32 cellular contexts compared by ENCODE assay signal in genomic region chr7:154817224-154817896, GRCh38.
"Had no signal": no experiment of that assay in that cellular context is flagged by ENCODE, and none has a peak within 500 bp of the region (broad histone marks: within the 10 kb centered on the region; RNA-seq: fewer than 3 reads in every experiment).

No MANE protein-coding gene starts in this region.

- H3K9me3 ChIP-seq: thyroid gland, vagina had no signal

- H3K4me2 ChIP-seq: smooth muscle cell had no signal

- H3K27me3 ChIP-seq: breast epithelium, esophagus muscularis mucosa, thyroid gland, upper lobe of left lung, vagina had no signal

- H3K4me3 Mint-ChIP-seq: activated CD4-positive, alpha-beta memory T cell treated with anti-CD3 and anti-CD28 coated beads for 36 hours; activated CD4-positive, alpha-beta T cell treated with anti-CD3 and anti-CD28 coated beads, Interleukin-2, amount 10 ng/mL, durations not matched to agents 24 days and 14 days; activated naive CD4-positive, alpha-beta T cell treated with anti-CD3 and anti-CD28 coated beads, Interleukin-2, amount 50 U/mL, for 24 hours; activated naive CD8-positive, alpha-beta T cell treated with anti-CD3 and anti-CD28 coated beads, Interleukin-2, amount 50 U/mL, for 24 hours; dendritic cell treated with granulocyte-macrophage colony-stimulating factor and Interleukin-4, amounts not matched to agents 40 ng/mL and 50 ng/mL, for 4 days; endodermal cell; natural killer cell treated with Interleukin-12 subunit alpha and Interleukin-12 subunit beta and Interleukin-15 and Interleukin-18, amount 100 ng/mL, for 72 hours; stimulated activated memory B cell treated with anti-CD40 and anti-IgM and Interleukin-4, amounts not matched to agents 10 μg/mL and 1 μg/mL and 100 μg/mL, for 72 hours; stimulated activated naive CD8-positive, alpha-beta T cell treated with anti-CD3 and anti-CD28 coated beads, Interleukin-15, amount 100 ng/mL, for 72 hours; T-helper 1 cell treated with Interleukin-12 subunit alpha and Interleukin-12 subunit beta and Interleukin-4 antibody, amounts not matched to agents 30 μg/mL and 1 μg/mL, for 36 hours had no signal

- H3K4me1 Mint-ChIP-seq: activated CD4-positive, alpha-beta T cell treated with anti-CD3 and anti-CD28 coated beads, Interleukin-2, amount 10 ng/mL, durations not matched to agents 24 days and 14 days; activated naive CD4-positive, alpha-beta T cell treated with anti-CD3 and anti-CD28 coated beads, Interleukin-2, amount 50 U/mL, for 24 hours; activated naive CD8-positive, alpha-beta T cell treated with anti-CD3 and anti-CD28 coated beads, Interleukin-2, amount 50 U/mL, for 24 hours; endodermal cell; stimulated activated memory B cell treated with anti-CD40 and anti-IgM and Interleukin-4, amounts not matched to agents 10 μg/mL and 1 μg/mL and 100 μg/mL, for 72 hours; stimulated activated naive CD8-positive, alpha-beta T cell treated with anti-CD3 and anti-CD28 coated beads, Interleukin-15, amount 100 ng/mL, for 72 hours had no signal

- DNase-seq: activated CD4-positive, alpha-beta memory T cell treated with anti-CD3 and anti-CD28 coated beads for 36 hours; activated CD4-positive, alpha-beta T cell treated with anti-CD3 and anti-CD28 coated beads, Interleukin-2, amount 10 ng/mL, durations not matched to agents 24 days and 14 days; activated CD4-positive, CD25-positive, alpha-beta regulatory T cell treated with anti-CD3 and anti-CD28 coated beads, Interleukin-2, amount 50 U/mL, for 72 hours; activated CD8-positive, alpha-beta memory T cell treated with anti-CD3 and anti-CD28 coated beads, Interleukin-2, amount 50 U/mL, for 4 hours; activated gamma-delta T cell; activated naive CD8-positive, alpha-beta T cell treated with anti-CD3 and anti-CD28 coated beads, Interleukin-2, amount 50 U/mL, for 24 hours; activated T-cell treated with anti-CD3 and anti-CD28 coated beads, Interleukin-2, amount 50 U/mL, for 1 hour; amygdala; central memory CD4-positive, alpha-beta T cell; endodermal cell; foreskin melanocyte; left ventricle myocardium superior; mucosa of descending colon; stimulated activated CD4-positive, alpha-beta T cell treated with anti-CD3 and anti-CD28 coated beads, Interleukin-1b, Interleukin-23, amount 100 ng/mL, for 48 hours; stimulated activated CD4-positive, alpha-beta T cell treated with anti-CD3 and anti-CD28 coated beads, Interleukin-4, amount 100 ng/mL, for 4 hours; stimulated activated CD8-positive, alpha-beta memory T cell treated with anti-CD3 and anti-CD28 coated beads, Interleukin-4, amount 100 ng/mL, for 48 hours; stimulated activated naive CD8-positive, alpha-beta T cell treated with anti-CD3 and anti-CD28 coated beads, Interleukin-15, amount 100 ng/mL, for 72 hours; T-helper 9 cell; thyroid gland; upper lobe of left lung had no signal

- H3K9me3 Mint-ChIP-seq: natural killer cell treated with Interleukin-12 subunit alpha and Interleukin-12 subunit beta and Interleukin-15 and Interleukin-18, amount 100 ng/mL, for 72 hours had no signal

- H3K36me3 ChIP-seq: breast epithelium, thyroid gland, upper lobe of left lung, vagina had no signal

- H3K27me3 Mint-ChIP-seq: activated CD4-positive, alpha-beta T cell treated with anti-CD3 and anti-CD28 coated beads, Interleukin-2, amount 10 ng/mL, durations not matched to agents 24 days and 14 days; activated naive CD8-positive, alpha-beta T cell treated with anti-CD3 and anti-CD28 coated beads, Interleukin-2, amount 50 U/mL, for 24 hours; dendritic cell treated with granulocyte-macrophage colony-stimulating factor and Interleukin-4, amounts not matched to agents 40 ng/mL and 50 ng/mL, for 4 days; natural killer cell treated with Interleukin-12 subunit alpha and Interleukin-12 subunit beta and Interleukin-15 and Interleukin-18, amount 100 ng/mL, for 72 hours; progenitor cell of endocrine pancreas; stimulated activated memory B cell treated with anti-CD40 and anti-IgM and Interleukin-4, amounts not matched to agents 10 μg/mL and 1 μg/mL and 100 μg/mL, for 72 hours had no signal

- FAIRE-seq: islet of Langerhans, TTC549 had no signal

- H3K27ac Mint-ChIP-seq: activated CD4-positive, alpha-beta memory T cell treated with anti-CD3 and anti-CD28 coated beads for 36 hours; activated CD4-positive, alpha-beta T cell treated with anti-CD3 and anti-CD28 coated beads, Interleukin-2, amount 10 ng/mL, durations not matched to agents 24 days and 14 days; activated naive CD4-positive, alpha-beta T cell treated with anti-CD3 and anti-CD28 coated beads, Interleukin-2, amount 50 U/mL, for 24 hours; activated naive CD8-positive, alpha-beta T cell treated with anti-CD3 and anti-CD28 coated beads, Interleukin-2, amount 50 U/mL, for 24 hours; dendritic cell treated with granulocyte-macrophage colony-stimulating factor and Interleukin-4, amounts not matched to agents 40 ng/mL and 50 ng/mL, for 4 days; endodermal cell; natural killer cell treated with Interleukin-12 subunit alpha and Interleukin-12 subunit beta and Interleukin-15 and Interleukin-18, amount 100 ng/mL, for 72 hours; progenitor cell of endocrine pancreas; stimulated activated memory B cell treated with anti-CD40 and anti-IgM and Interleukin-4, amounts not matched to agents 10 μg/mL and 1 μg/mL and 100 μg/mL, for 72 hours; T-helper 1 cell treated with Interleukin-12 subunit alpha and Interleukin-12 subunit beta and Interleukin-4 antibody, amounts not matched to agents 30 μg/mL and 1 μg/mL, for 36 hours had no signal

- H3K4me3 ChIP-seq: breast epithelium, esophagus muscularis mucosa, mucosa of descending colon, smooth muscle cell, thyroid gland, upper lobe of left lung, vagina had no signal

- H3K4me1 ChIP-seq: breast epithelium, esophagus muscularis mucosa, thyroid gland, upper lobe of left lung, vagina had no signal

- H3K36me3 Mint-ChIP-seq: activated CD4-positive, alpha-beta memory T cell treated with anti-CD3 and anti-CD28 coated beads for 36 hours; activated naive CD4-positive, alpha-beta T cell treated with anti-CD3 and anti-CD28 coated beads, Interleukin-2, amount 50 U/mL, for 24 hours; natural killer cell treated with Interleukin-12 subunit alpha and Interleukin-12 subunit beta and Interleukin-15 and Interleukin-18, amount 100 ng/mL, for 72 hours; stimulated activated memory B cell treated with anti-CD40 and anti-IgM and Interleukin-4, amounts not matched to agents 10 μg/mL and 1 μg/mL and 100 μg/mL, for 72 hours had no signal

- H3K27ac ChIP-seq: breast epithelium, esophagus muscularis mucosa, thyroid gland, upper lobe of left lung, vagina had no signal
